In genomic region chr1:203324103-203325003, GRCh38 we compare ENCODE assay signal across 8 cellular contexts. TPM values are rescaled to one million over a fixed set of nuclear protein-coding genes. Genes with fewer than 3 reads are reported as not detected.
DNase-seq lines count a peak whose midpoint lies in the region; TF ChIP-seq lines count a peak whose summit lies in the region.

No MANE protein-coding gene starts in this region.

- WGBS in esophagus, 2 donors = 73 to 80% methylated on average over 15 of the region's 15 CpGs

- H3K27me3 ChIP-seq in esophagus (ENCODE audit: control insufficient read depth in 1 of 2, insufficient read depth in 2 of 2, low read length in 2 of 2) = no peaks in the 10 kb centered on the region

- peak overlapping the region; percentile 98 for H3K27ac ChIP-seq in VCaP
- peak overlapping the region; percentile 45 to 47 for H3K27ac ChIP-seq in esophagus (ENCODE audit: low read depth in 2 of 2, low read length in 1 of 2)

- TF ChIP-seq CTCF in VCaP (conservative IDR thresholded peaks at IDR 0.05) = no peak

- H3K36me3 ChIP-seq in esophagus (ENCODE audit: control insufficient read depth in 2 of 2, insufficient read depth in 2 of 2, low read length in 1 of 2) = no peaks in the 10 kb centered on the region

- no peaks in the 10 kb centered on the region for H3K9me3 ChIP-seq in esophagus (ENCODE audit: control insufficient read depth in 2 of 2, insufficient read depth in 1 of 2, low read depth in 1 of 2, low read length in 1 of 2)

- no peak overlapping the region for H3K4me3 ChIP-seq in Jurkat, Clone E6-1 (ENCODE audit: low read length)
- H3K4me3 ChIP-seq in esophagus (ENCODE audit: low read depth in 1 of 2, low read length in 2 of 2) = no peak overlapping the region

- H3K4me1 ChIP-seq in esophagus (ENCODE audit: control insufficient read depth in 2 of 2, insufficient read depth in 2 of 2, low read length in 1 of 2) = peaks cover 13 to 16% of the 10 kb centered on the region in 2 donors

- peak; percentile 58 for DNase-seq in Jurkat, Clone E6-1 (ENCODE audit: low read depth, low spot score)
- DNase-seq in stimulated activated CD8-positive, alpha-beta memory T cell treated with anti-CD3 and anti-CD28 coated beads, Interleukin-4, amount 100 ng/mL, for 48 hours = peak; percentile 51
- no peak for DNase-seq in RKO (ENCODE audit: low spot score)
- DNase-seq in GDM1 (lab: John Stamatoyannopoulos, UW) = no peak
- no peak for DNase-seq in DMS53 (lab: John Stamatoyannopoulos, UW)
- DNase-seq in D341Med (ENCODE audit: low spot score) = no peak

RNA-seq across cellular contexts. Expression of gene BTG2, which starts 19.0 kb away (rescaled TPM):
- 7.1 TPM for polyA plus RNA-seq in Jurkat, Clone E6-1 (2012; ENCODE audit: insufficient read depth, insufficient read length)
- polyA plus RNA-seq in esophagus = 10 to 100 TPM in 1 of 2 donors, 1 to 10 TPM in 1; 9.4 to 27.3 TPM

RNA-seq across cellular contexts. Expression of gene FMOD, which starts 26.6 kb away (rescaled TPM):
- polyA plus RNA-seq in Jurkat, Clone E6-1 (2012; ENCODE audit: insufficient read depth, insufficient read length) = not detected
- 1 to 10 TPM; 1.7 to 4.4 TPM for polyA plus RNA-seq in esophagus

Comparison
In these comparisons a context has a peak if more than half of its experiments do, and no peak if none do; other contexts are left out.
1. DNase-seq: peak in Jurkat, Clone E6-1 (single experiment) and stimulated activated CD8-positive, alpha-beta memory T cell treated with anti-CD3 and anti-CD28 coated beads, Interleukin-4, amount 100 ng/mL, for 48 hours (single experiment); none in RKO (single experiment), GDM1 (single experiment), DMS53 (single experiment) and D341Med (single experiment).